Comparison of ENCODE assay signal across 8 cellular contexts in the genomic region with DNA sequence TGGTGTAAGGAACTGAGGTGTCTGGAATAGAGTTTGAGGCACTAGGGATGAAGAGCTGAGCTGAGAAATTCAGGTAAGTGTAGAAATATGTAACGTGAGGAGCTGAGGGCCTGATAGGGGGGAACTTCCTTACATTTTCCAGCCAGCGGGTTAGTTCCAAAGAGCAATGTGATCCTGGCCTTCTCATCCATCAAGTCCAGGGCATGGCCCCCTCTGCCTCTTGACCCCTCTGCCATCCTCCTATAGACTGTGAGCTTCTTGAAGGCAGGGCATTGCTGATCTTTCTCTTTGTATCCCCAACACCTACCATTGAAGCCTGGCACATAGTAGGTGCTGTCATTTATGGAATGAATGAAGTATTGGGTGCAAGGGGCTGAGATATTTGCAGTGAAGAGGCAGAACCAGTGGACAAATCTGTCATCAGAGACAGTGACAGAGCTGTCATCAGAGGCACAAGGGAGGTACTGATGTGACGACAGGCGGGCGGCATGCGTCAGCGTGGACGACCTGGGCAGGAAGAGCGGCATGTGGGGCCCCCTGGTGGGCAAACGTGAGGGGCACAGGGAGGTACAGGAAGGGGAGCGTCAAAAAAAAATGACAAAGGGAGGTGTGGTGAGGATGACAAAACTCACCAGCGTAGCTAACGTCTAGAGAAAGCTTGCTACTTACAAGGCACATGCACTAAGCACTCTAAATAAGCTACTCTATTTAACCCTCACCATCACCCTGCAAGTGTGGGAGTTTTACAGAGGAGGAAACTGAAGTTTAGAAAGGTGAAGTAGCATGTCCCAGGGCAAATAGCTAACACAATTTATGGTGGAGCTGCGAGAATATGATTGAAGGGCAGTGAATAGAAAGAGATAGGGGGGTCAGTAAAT. TPM values are rescaled to one million over a fixed set of nuclear protein-coding genes. Genes with fewer than 3 reads are reported as not detected.
A peak's percentile ranks its signal among the peaks of the same experiment; 100 is the strongest.
DNase-seq lines count a peak whose midpoint lies in the region; ATAC-seq and TF ChIP-seq lines count a peak whose summit lies in the region.

No MANE protein-coding gene starts in this region.

- peak; percentile 79 for ATAC-seq in GM21737 (IDR thresholded peaks at IDR 0.05; ENCODE audit: unreplicated experiment)

- peak overlapping the region in 2 of 4 donors; percentile 30 to 33 for H3K27ac ChIP-seq in transverse colon

- 14 to 42% methylated on average over 4 to 14 of the region's 14 CpGs for WGBS in transverse colon (ENCODE audit: low coverage in 1 of 2), 2 donors

- TF ChIP-seq POLR2A in transverse colon (IDR thresholded peaks at IDR 0.05) = peak; percentile 7

- intact Hi-C loops in posterior cingulate gyrus (cut with DNase I) = loop anchor here (1.0 to 10.0 kb wide), 2 partner anchors 30 to 1355 kb away; a partner anchor contains a TSS
- intact Hi-C loops in transverse colon (cut with DNase I; ENCODE audit: low total_unique reads) = no loop called here

- no peaks in the 10 kb centered on the region for H3K9me3 ChIP-seq in transverse colon

- no peaks in the 10 kb centered on the region for H3K36me3 ChIP-seq in transverse colon

- DNase-seq in EL = peak; percentile 84
- DNase-seq in Kasumi-1 (lab: John Stamatoyannopoulos, UW) = peak; percentile 96 to 98
- DNase-seq in SK-MEL-5 (ENCODE audit: low read depth, low spot score) = peak; percentile 81
- DNase-seq in activated gamma-delta T cell treated with anti-CD3 and anti-CD28 coated beads, Interleukin-2, amount 50 U/mL, for 16 hours (ENCODE audit: low read depth) = peak; percentile 91
- DNase-seq in globus pallidus (ENCODE audit: low spot score) = peak; percentile 65
- peak; percentile 55 to 97 (median 73) for DNase-seq in posterior cingulate gyrus
- peak; percentile 93 for DNase-seq in transverse colon

- no peak for TF ChIP-seq EP300 in transverse colon (IDR thresholded peaks at IDR 0.05; ENCODE audit: low read depth)

- H3K4me3 ChIP-seq in transverse colon = no peak overlapping the region

- in situ Hi-C loops in SK-MEL-5 (cut with HindIII; ENCODE audit: low pct_unique_long_range_greater_than_20kb, low sequenced_read_pairs) (no loop called here), transverse colon (cut with MboI; ENCODE audit: low pct_ligation_motif_present in 1 of 4, low pct_unique_long_range_greater_than_20kb in 1 of 4, low sequenced_read_pairs in 3 of 4) (loop anchor here (5.0 to 25.0 kb wide), 4 partner anchors 32 to 208 kb away; no protein-coding TSS in a partner anchor)

- peak; percentile 90 to 99 (median 95) for TF ChIP-seq CTCF in transverse colon (IDR thresholded peaks at IDR 0.05)

- no peaks in the 10 kb centered on the region for H3K27me3 ChIP-seq in transverse colon

- peaks cover 4 to 18% (median 9%) of the 10 kb centered on the region in 4 donors for H3K4me1 ChIP-seq in transverse colon

RNA-seq across cellular contexts. Expression of a gene that starts 5.2 kb away (rescaled TPM):
- total RNA-seq in SK-MEL-5 (2014; rRNA removed; shearing (Covaris generic)) = 8.9 and 12.2 TPM in 2 replicates
- 12.3 and 12.7 TPM in 2 replicates for polyA plus RNA-seq in SK-MEL-5 (2015; cell fraction: cytosol; rRNA removed)
- 45.5 and 46.1 TPM in 2 replicates for polyA plus RNA-seq in SK-MEL-5 (2015; cell fraction: nucleus; rRNA removed)
- 100 to 1,000 TPM in 1 of 4 donors, 10 to 100 TPM in 3; 72.0 to 131 (median 83.0) TPM for total RNA-seq in transverse colon

RNA-seq across cellular contexts. Expression of a gene that starts 31.4 kb away (rescaled TPM):
- 0.05 TPM in 1 of 2 replicates, not detected in the other for total RNA-seq in SK-MEL-5 (2014; rRNA removed; shearing (Covaris generic))
- not detected in 2 replicates for polyA plus RNA-seq in SK-MEL-5 (2015; cell fraction: cytosol; rRNA removed)
- polyA plus RNA-seq in SK-MEL-5 (2015; cell fraction: nucleus; rRNA removed) = not detected in 2 replicates
- 1 to 10 TPM in 3 of 4 donors, under 1 TPM in 1; 0.75 to 8.0 (median 2.3) TPM for total RNA-seq in transverse colon
